Comparison of ENCODE assay signal across 18 cellular contexts in genomic region chr3:48934333-48934991, GRCh38. TPM values are rescaled to one million over a fixed set of nuclear protein-coding genes. Genes with fewer than 3 reads are reported as not detected.
DNase-seq lines count a peak whose midpoint lies in the region; ATAC-seq and TF ChIP-seq lines count a peak whose summit lies in the region.
"Had no signal": no experiment of that assay in that cellular context is flagged by ENCODE, and none has a peak within 500 bp of the region (broad histone marks: within the 10 kb centered on the region; RNA-seq: fewer than 3 reads in every experiment).

No MANE protein-coding gene starts in this region.

- intact Hi-C loops in dendritic cell treated with granulocyte-macrophage colony-stimulating factor and Interleukin-4, amounts not matched to agents 40 ng/mL and 50 ng/mL, for 4 days (cut with micrococcal nuclease) = no loop called here
- intact Hi-C loops in right cardiac atrium (cut with DNase I) = no loop called here
- intact Hi-C loops in psoas muscle (cut with DNase I) = no loop called here

- H3K4me3 Mint-ChIP-seq in activated CD8-positive, alpha-beta memory T cell treated with anti-CD3 and anti-CD28 coated beads, Interleukin-2, amount 10 ng/mL, durations not matched to agents 7 days and 5 days = no peak overlapping the region
- no peak overlapping the region for H3K4me3 Mint-ChIP-seq in dendritic cell treated with granulocyte-macrophage colony-stimulating factor and Interleukin-4, amounts not matched to agents 40 ng/mL and 50 ng/mL, for 4 days
- no peak overlapping the region for H3K4me3 Mint-ChIP-seq in T-helper 2 cell treated with Interferon-gamma antibody and Interleukin-4, amounts not matched to agents 5 μg/mL and 100 μg/mL, for 36 hours

- CTCF ChIA-PET in activated CD8-positive, alpha-beta memory T cell treated with anti-CD3 and anti-CD28 coated beads, Interleukin-2, amount 10 ng/mL, durations not matched to agents 7 days and 5 days (lab: Charles Lee) = interaction anchor here (2.4 kb wide), 1 partner anchor 15 kb away, joined by 9 read pairs; the partner anchor contains the start of gene ARIH2

- H3K9me3 ChIP-seq in right cardiac atrium (ENCODE audit: control insufficient read depth, low read length) (no peaks in the 10 kb centered on the region), psoas muscle (no peaks in the 10 kb centered on the region), BE2C (no peaks in the 10 kb centered on the region)

- H3K4me1 ChIP-seq in right cardiac atrium (ENCODE audit: control insufficient read depth, insufficient read depth, low read length) (no peaks in the 10 kb centered on the region), psoas muscle (peaks cover 65% of the 10 kb centered on the region), BE2C (no peaks in the 10 kb centered on the region)

- H3K27me3 ChIP-seq in right cardiac atrium (ENCODE audit: control insufficient read depth, insufficient read depth) = no peaks in the 10 kb centered on the region
- no peaks in the 10 kb centered on the region for H3K27me3 ChIP-seq in psoas muscle (ENCODE audit: insufficient read depth in 3 of 3, low read length in 2 of 3)
- H3K27me3 ChIP-seq in BE2C = no peaks in the 10 kb centered on the region

- no peak for DNase-seq in activated CD8-positive, alpha-beta memory T cell treated with anti-CD3 and anti-CD28 coated beads, Interleukin-2, amount 10 ng/mL, durations not matched to agents 7 days and 5 days
- no peak for DNase-seq in activated CD8-positive, alpha-beta memory T cell treated with anti-CD3 and anti-CD28 coated beads, Interleukin-2, amount 50 U/mL, for 4 hours
- DNase-seq in right cardiac atrium (no peak), psoas muscle (no peak), NCI-H2227 treated with DMSO at 0.1 percent for 48 hours (lab: John Stamatoyannopoulos, UW) (no peak), BE2C (no peak)
- no peak for DNase-seq in T-helper 2 cell treated with Interferon-gamma antibody and Interleukin-4, amounts not matched to agents 5 μg/mL and 100 μg/mL, for 36 hours (ENCODE audit: low spot score)
- DNase-seq: CD4-positive, CD25-positive, alpha-beta regulatory T cell; COR-L47; KBM-7; NCI-H1105 treated with DMSO at 0.1 percent for 48 hours; NCI-H1694; NCI-H345; NCI-H524 treated with DMSO at 0.1 percent for 48 hours; PC-3; RPMI8226 had no signal

- peaks cover 50% of the 10 kb centered on the region for H3K4me1 Mint-ChIP-seq in activated CD8-positive, alpha-beta memory T cell treated with anti-CD3 and anti-CD28 coated beads, Interleukin-2, amount 10 ng/mL, durations not matched to agents 7 days and 5 days
- H3K4me1 Mint-ChIP-seq in dendritic cell treated with granulocyte-macrophage colony-stimulating factor and Interleukin-4, amounts not matched to agents 40 ng/mL and 50 ng/mL, for 4 days (ENCODE audit: low read depth) = peaks cover 54% of the 10 kb centered on the region
- peaks cover 46% of the 10 kb centered on the region for H3K4me1 Mint-ChIP-seq in T-helper 2 cell treated with Interferon-gamma antibody and Interleukin-4, amounts not matched to agents 5 μg/mL and 100 μg/mL, for 36 hours (ENCODE audit: low read depth)

- H3K27ac ChIP-seq in right cardiac atrium (ENCODE audit: low read length) (no peak overlapping the region), psoas muscle (peak overlapping the region; percentile 87)
- H3K27ac ChIP-seq: 22Rv1 had no signal

- ATAC-seq in activated CD8-positive, alpha-beta memory T cell treated with anti-CD3 and anti-CD28 coated beads, Interleukin-2, amount 10 ng/mL, durations not matched to agents 7 days and 5 days = no peak
- ATAC-seq in right cardiac atrium (peak; percentile 57 to 76), psoas muscle (peak; percentile 90 to 93 (median 92))
- ATAC-seq: PC-3 had no signal

- H3K27ac Mint-ChIP-seq in activated CD8-positive, alpha-beta memory T cell treated with anti-CD3 and anti-CD28 coated beads, Interleukin-2, amount 10 ng/mL, durations not matched to agents 7 days and 5 days = peak overlapping the region; percentile 31
- peak overlapping the region; percentile 20 for H3K27ac Mint-ChIP-seq in dendritic cell treated with granulocyte-macrophage colony-stimulating factor and Interleukin-4, amounts not matched to agents 40 ng/mL and 50 ng/mL, for 4 days
- no peak overlapping the region for H3K27ac Mint-ChIP-seq in T-helper 2 cell treated with Interferon-gamma antibody and Interleukin-4, amounts not matched to agents 5 μg/mL and 100 μg/mL, for 36 hours

- 69% methylated on average over 5 of the region's 5 CpGs for WGBS in right cardiac atrium
- WGBS in psoas muscle, 3 donors = 42 to 44% (median 42%) methylated on average over 5 of the region's 5 CpGs

- H3K36me3 Mint-ChIP-seq in activated CD8-positive, alpha-beta memory T cell treated with anti-CD3 and anti-CD28 coated beads, Interleukin-2, amount 10 ng/mL, durations not matched to agents 7 days and 5 days = peaks cover 59% of the 10 kb centered on the region
- H3K36me3 Mint-ChIP-seq in dendritic cell treated with granulocyte-macrophage colony-stimulating factor and Interleukin-4, amounts not matched to agents 40 ng/mL and 50 ng/mL, for 4 days (ENCODE audit: low read depth) = peaks cover 58% of the 10 kb centered on the region
- H3K36me3 Mint-ChIP-seq in T-helper 2 cell treated with Interferon-gamma antibody and Interleukin-4, amounts not matched to agents 5 μg/mL and 100 μg/mL, for 36 hours (ENCODE audit: low read depth) = peaks cover 63% of the 10 kb centered on the region

- H3K36me3 ChIP-seq in psoas muscle (ENCODE audit: insufficient read depth in 1 of 2, low read depth in 1 of 2) = peaks cover 0 to 31% of the 10 kb centered on the region in 2 donors
- peaks cover 3% of the 10 kb centered on the region; the same call in 1 of the 2 replicates for H3K36me3 ChIP-seq in BE2C

- H3K4me3 ChIP-seq in right cardiac atrium (ENCODE audit: low read length) (no peak overlapping the region), psoas muscle (peak overlapping the region; percentile 57), BE2C (ENCODE audit: low read depth, low read length) (no peak overlapping the region)

- H3K9me3 Mint-ChIP-seq in activated CD8-positive, alpha-beta memory T cell treated with anti-CD3 and anti-CD28 coated beads, Interleukin-2, amount 10 ng/mL, durations not matched to agents 7 days and 5 days (ENCODE audit: low read depth) = no peaks in the 10 kb centered on the region
- no peaks in the 10 kb centered on the region for H3K9me3 Mint-ChIP-seq in dendritic cell treated with granulocyte-macrophage colony-stimulating factor and Interleukin-4, amounts not matched to agents 40 ng/mL and 50 ng/mL, for 4 days
- no peaks in the 10 kb centered on the region for H3K9me3 Mint-ChIP-seq in T-helper 2 cell treated with Interferon-gamma antibody and Interleukin-4, amounts not matched to agents 5 μg/mL and 100 μg/mL, for 36 hours
- H3K9me3 Mint-ChIP-seq: CD4-positive, CD25-positive, alpha-beta regulatory T cell had no signal

- no peak for TF ChIP-seq CTCF in psoas muscle (IDR thresholded peaks at IDR 0.05)
- TF ChIP-seq CTCF in BE2C (IDR thresholded peaks at IDR 0.05; ENCODE audit: low read depth, low read length) = no peak

- no peaks in the 10 kb centered on the region for H3K27me3 Mint-ChIP-seq in activated CD8-positive, alpha-beta memory T cell treated with anti-CD3 and anti-CD28 coated beads, Interleukin-2, amount 10 ng/mL, durations not matched to agents 7 days and 5 days
- H3K27me3 Mint-ChIP-seq in dendritic cell treated with granulocyte-macrophage colony-stimulating factor and Interleukin-4, amounts not matched to agents 40 ng/mL and 50 ng/mL, for 4 days = no peaks in the 10 kb centered on the region
- H3K27me3 Mint-ChIP-seq in T-helper 2 cell treated with Interferon-gamma antibody and Interleukin-4, amounts not matched to agents 5 μg/mL and 100 μg/mL, for 36 hours (ENCODE audit: low read depth) = no peaks in the 10 kb centered on the region
- H3K27me3 Mint-ChIP-seq: CD4-positive, CD25-positive, alpha-beta regulatory T cell had no signal

RNA-seq across cellular contexts. Expression of gene ARIH2, which starts 15.8 kb away (rescaled TPM):
- total RNA-seq in activated CD8-positive, alpha-beta memory T cell treated with anti-CD3 and anti-CD28 coated beads, Interleukin-2, amount 10 ng/mL, durations not matched to agents 7 days and 5 days = 100 to 1,000 TPM; 118 to 156 TPM
- total RNA-seq in right cardiac atrium (100 to 1,000 TPM in 2 of 4 donors, 10 to 100 TPM in 2; 95.5 to 122 (median 103) TPM), psoas muscle (100 to 1,000 TPM in 3 of 4 donors, 10 to 100 TPM in 1; 92.7 to 125 (median 113) TPM)
- polyA plus RNA-seq in right cardiac atrium (62.2 TPM), psoas muscle (100 to 1,000 TPM in 1 of 3 donors, 10 to 100 TPM in 2; 59.5 to 163 (median 67.0) TPM)
- polyA plus RNA-seq in BE2C (2012; ENCODE audit: insufficient read depth, insufficient read length, low read depth) = 75.8 TPM

RNA-seq across cellular contexts. Expression of gene SLC25A20, which starts 35.8 kb away (rescaled TPM):
- total RNA-seq in activated CD8-positive, alpha-beta memory T cell treated with anti-CD3 and anti-CD28 coated beads, Interleukin-2, amount 10 ng/mL, durations not matched to agents 7 days and 5 days = 10 to 100 TPM; 26.7 to 35.6 TPM
- total RNA-seq in right cardiac atrium (10 to 100 TPM; 43.6 to 48.2 (median 45.1) TPM), psoas muscle (10 to 100 TPM; 47.6 to 59.4 (median 50.5) TPM)
- polyA plus RNA-seq in right cardiac atrium (57.7 TPM), psoas muscle (10 to 100 TPM; 31.3 to 94.8 (median 48.5) TPM)
- 17.8 TPM for polyA plus RNA-seq in BE2C (2012; ENCODE audit: insufficient read depth, insufficient read length, low read depth)

RNA-seq across cellular contexts. Expression of gene P4HTM, which starts 55.6 kb away (rescaled TPM):
- total RNA-seq in activated CD8-positive, alpha-beta memory T cell treated with anti-CD3 and anti-CD28 coated beads, Interleukin-2, amount 10 ng/mL, durations not matched to agents 7 days and 5 days = 10 to 100 TPM; 44.5 to 50.6 TPM
- total RNA-seq in right cardiac atrium (10 to 100 TPM; 39.1 to 42.8 (median 39.5) TPM), psoas muscle (10 to 100 TPM; 11.1 to 17.0 (median 13.7) TPM)
- polyA plus RNA-seq in right cardiac atrium (24.9 TPM), psoas muscle (1 to 10 TPM; 4.1 to 8.7 (median 8.5) TPM)
- polyA plus RNA-seq in BE2C (2012; ENCODE audit: insufficient read depth, insufficient read length, low read depth) = 18.3 TPM
